1 cellular context compared by ENCODE assay signal in the genomic region with DNA sequence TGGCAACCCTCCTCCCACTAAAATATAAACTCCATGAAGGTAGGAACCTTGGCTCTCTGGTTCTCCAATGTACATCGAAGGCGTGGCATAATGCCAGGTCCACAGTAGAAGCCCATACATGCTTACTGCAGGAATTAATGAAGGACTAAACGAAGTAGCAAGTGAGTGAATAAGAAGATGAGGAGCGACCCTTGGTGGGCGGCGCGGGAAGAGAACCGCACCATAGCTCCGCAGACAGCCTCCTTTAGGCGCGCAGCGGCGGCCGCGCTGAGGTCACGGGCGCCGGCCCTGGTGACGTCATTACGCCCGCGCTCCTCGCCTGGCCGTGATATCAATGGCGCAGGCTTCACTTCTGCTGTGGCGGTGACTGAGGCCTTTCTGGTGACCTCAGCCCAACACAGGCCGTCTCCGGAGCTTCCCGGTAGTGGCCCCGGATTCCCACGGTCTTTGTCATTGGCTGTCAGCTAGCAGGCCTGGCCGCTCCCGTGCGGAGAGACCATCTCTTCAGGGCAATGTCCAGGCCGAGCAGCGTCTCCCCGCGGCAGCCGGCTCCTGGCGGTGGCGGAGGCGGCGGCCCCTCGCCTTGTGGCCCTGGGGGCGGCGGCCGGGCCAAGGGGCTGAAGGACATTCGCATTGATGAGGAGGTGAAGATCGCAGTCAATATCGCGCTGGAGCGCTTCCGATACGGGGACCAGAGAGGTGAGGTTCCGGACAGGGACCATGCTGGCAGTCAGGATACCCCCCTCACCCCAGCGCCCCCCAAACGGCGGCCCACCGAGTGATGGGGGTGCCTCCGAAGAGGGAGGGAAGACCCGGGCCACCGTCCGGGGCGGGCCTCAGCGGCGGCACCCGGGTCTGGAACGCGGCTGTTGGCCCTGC.
A peak's percentile ranks its signal among the peaks of the same experiment; 100 is the strongest.
TF ChIP-seq lines count a peak whose summit lies in the region.

Gene YTHDC2 (plus strand): TSS at position 311 of the 879 bp plus-strand sequence. CDS start 202 bp downstream, at position 513.

TF ChIP-seq in HepG2, 621 proteins besides CTCF, POLR2A, EP300 and RAD21 (continued from another document and continues in another):
- TF ChIP-seq ZBTB10 (CRISPR knock-in tag; IDR thresholded peaks at IDR 0.05; ENCODE audit: borderline replicate concordance), result peak; percentile 68; the same call in 1 of the 2 replicates
- peak; percentile 79; the same call in 1 of the 2 replicates for TF ChIP-seq NFKB2 (CRISPR knock-in tag; IDR thresholded peaks at IDR 0.05; ENCODE audit: borderline replicate concordance)
- no peak for TF ChIP-seq ZNF773 (CRISPR knock-in tag; IDR thresholded peaks at IDR 0.05; ENCODE audit: borderline replicate concordance)
- TF ChIP-seq HMG20B (CRISPR knock-in tag; conservative IDR thresholded peaks at IDR 0.05), result no peak
- peak; percentile 70; the same call in 1 of the 2 replicates for TF ChIP-seq REPIN1 (CRISPR knock-in tag; IDR thresholded peaks at IDR 0.05; ENCODE audit: borderline replicate concordance, low read depth)
- TF ChIP-seq ZNF34 (CRISPR knock-in tag; IDR thresholded peaks at IDR 0.05; ENCODE audit: borderline replicate concordance), result no peak
- TF ChIP-seq HDAC1 (CRISPR knock-in tag; IDR thresholded peaks at IDR 0.05), result peak; percentile 57; the same call in 1 of the 2 replicates
- TF ChIP-seq ZNF841 (CRISPR knock-in tag; IDR thresholded peaks at IDR 0.05; ENCODE audit: borderline replicate concordance), result 0 out of 2 replicates have a peak, but pooled peaks have one; percentile 38
- no peak for TF ChIP-seq ZFP1 (CRISPR knock-in tag; IDR thresholded peaks at IDR 0.05)
- TF ChIP-seq SIX1 (CRISPR knock-in tag; IDR thresholded peaks at IDR 0.05; ENCODE audit: borderline replicate concordance), result 0 out of 2 replicates have a peak, but pooled peaks have one; percentile 10
- TF ChIP-seq ZNF432 (CRISPR knock-in tag; IDR thresholded peaks at IDR 0.05; ENCODE audit: borderline replicate concordance), result no peak
- TF ChIP-seq, protein P1, sequence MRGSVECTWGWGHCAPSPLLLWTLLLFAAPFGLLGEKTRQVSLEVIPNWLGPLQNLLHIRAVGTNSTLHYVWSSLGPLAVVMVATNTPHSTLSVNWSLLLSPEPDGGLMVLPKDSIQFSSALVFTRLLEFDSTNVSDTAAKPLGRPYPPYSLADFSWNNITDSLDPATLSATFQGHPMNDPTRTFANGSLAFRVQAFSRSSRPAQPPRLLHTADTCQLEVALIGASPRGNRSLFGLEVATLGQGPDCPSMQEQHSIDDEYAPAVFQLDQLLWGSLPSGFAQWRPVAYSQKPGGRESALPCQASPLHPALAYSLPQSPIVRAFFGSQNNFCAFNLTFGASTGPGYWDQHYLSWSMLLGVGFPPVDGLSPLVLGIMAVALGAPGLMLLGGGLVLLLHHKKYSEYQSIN (CRISPR knock-in tag; IDR thresholded peaks at IDR 0.05; ENCODE audit: borderline replicate concordance), result no peak
- 0 out of 2 replicates have a peak, but pooled peaks have one; percentile 5 for TF ChIP-seq ZNF629 (CRISPR knock-in tag; conservative IDR thresholded peaks at IDR 0.05)
- TF ChIP-seq SALL1 (CRISPR knock-in tag; IDR thresholded peaks at IDR 0.05), result peak; percentile 89
- no peak for TF ChIP-seq NFE2 (CRISPR knock-in tag; IDR thresholded peaks at IDR 0.05)
- TF ChIP-seq ZNF792 (CRISPR knock-in tag; IDR thresholded peaks at IDR 0.05), result 0 out of 2 replicates have a peak, but pooled peaks have one; percentile 72
- TF ChIP-seq NR2C2 (CRISPR knock-in tag; IDR thresholded peaks at IDR 0.05; ENCODE audit: borderline replicate concordance), result peak; percentile 89
- TF ChIP-seq RBM39 (IDR thresholded peaks at IDR 0.05; ENCODE audit: low read depth, low read length, poor library complexity, severe bottlenecking), result no peak
- TF ChIP-seq ZNF788 (CRISPR knock-in tag; IDR thresholded peaks at IDR 0.05; ENCODE audit: borderline replicate concordance), result peak; percentile 42; the same call in 1 of the 2 replicates
- no peak for TF ChIP-seq ZNF562 (CRISPR knock-in tag; IDR thresholded peaks at IDR 0.05; ENCODE audit: borderline replicate concordance)
- peak; percentile 50; the same call in 1 of the 2 replicates for TF ChIP-seq ZBTB7B (CRISPR knock-in tag; IDR thresholded peaks at IDR 0.05)
- no peak for TF ChIP-seq CEBPB (IDR thresholded peaks at IDR 0.05; ENCODE audit: borderline replicate concordance, low read depth, low read length)
- no peak for TF ChIP-seq SIN3B (IDR thresholded peaks at IDR 0.05; ENCODE audit: low read length)
- TF ChIP-seq ZFP90 (CRISPR knock-in tag; IDR thresholded peaks at IDR 0.05; ENCODE audit: borderline replicate concordance), result peak; percentile 64; the same call in 1 of the 2 replicates
- TF ChIP-seq HNRNPLL (IDR thresholded peaks at IDR 0.05; ENCODE audit: low read depth, low read length, poor library complexity, severe bottlenecking), result peak; percentile 72
- TF ChIP-seq ZNF580 (CRISPR knock-in tag; IDR thresholded peaks at IDR 0.05; ENCODE audit: borderline replicate concordance, low read depth), result peak; percentile 60; the same call in 1 of the 2 replicates
- TF ChIP-seq ZKSCAN5 (CRISPR knock-in tag; IDR thresholded peaks at IDR 0.05), result no peak
- peak; percentile 97 for TF ChIP-seq PHF8 (CRISPR knock-in tag; IDR thresholded peaks at IDR 0.05)
- TF ChIP-seq ZMAT3 (CRISPR knock-in tag; conservative IDR thresholded peaks at IDR 0.05), result peak; percentile 70; the same call in 1 of the 2 replicates
- TF ChIP-seq ZNF703 (CRISPR knock-in tag; IDR thresholded peaks at IDR 0.05; ENCODE audit: borderline replicate concordance), result 0 out of 2 replicates have a peak, but pooled peaks have one; percentile 61
- no peak for TF ChIP-seq PRDM4 (CRISPR knock-in tag; IDR thresholded peaks at IDR 0.05; ENCODE audit: borderline replicate concordance)
- TF ChIP-seq ZFX (CRISPR knock-in tag; IDR thresholded peaks at IDR 0.05; ENCODE audit: low read depth), result peak; percentile 97
- TF ChIP-seq ERF (CRISPR knock-in tag; IDR thresholded peaks at IDR 0.05), result peak; percentile 88; the same call in 1 of the 2 replicates
- TF ChIP-seq SMAD3 (CRISPR knock-in tag; IDR thresholded peaks at IDR 0.05), result peak; percentile 72; the same call in 1 of the 2 replicates
- TF ChIP-seq CENPX (CRISPR knock-in tag; IDR thresholded peaks at IDR 0.05), result no peak
- TF ChIP-seq KAT8 (CRISPR knock-in tag; IDR thresholded peaks at IDR 0.05), result peak; percentile 86
- peak; percentile 75; the same call in 1 of the 2 replicates for TF ChIP-seq ZNF670 (CRISPR knock-in tag; IDR thresholded peaks at IDR 0.05; ENCODE audit: borderline replicate concordance)
- TF ChIP-seq TCF7L2 (IDR thresholded peaks at IDR 0.05; ENCODE audit: low read depth, low read length), result no peak
- TF ChIP-seq, protein P2, sequence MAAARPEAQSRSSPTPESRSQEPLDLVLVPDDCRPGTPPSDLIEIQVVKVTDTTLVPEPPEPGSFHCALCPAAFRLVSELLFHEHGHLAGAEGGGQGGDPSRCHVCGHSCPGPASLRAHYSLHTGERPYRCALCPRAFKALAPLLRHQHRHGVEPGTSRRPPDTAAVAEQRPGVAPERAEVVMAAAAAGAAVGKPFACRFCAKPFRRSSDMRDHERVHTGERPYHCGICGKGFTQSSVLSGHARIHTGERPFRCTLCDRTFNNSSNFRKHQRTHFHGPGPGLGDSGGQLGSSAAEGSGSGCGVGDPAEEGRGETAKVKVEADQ (CRISPR knock-in tag; IDR thresholded peaks at IDR 0.05; ENCODE audit: borderline replicate concordance), result peak; percentile 35; the same call in 1 of the 2 replicates
- no peak for TF ChIP-seq HHEX (CRISPR knock-in tag; IDR thresholded peaks at IDR 0.05)
- no peak for TF ChIP-seq RFXAP (CRISPR knock-in tag; IDR thresholded peaks at IDR 0.05; ENCODE audit: borderline replicate concordance)
- no peak for TF ChIP-seq FOXJ3 (CRISPR knock-in tag; IDR thresholded peaks at IDR 0.05; ENCODE audit: borderline replicate concordance)
- TF ChIP-seq ZNF746 (CRISPR knock-in tag; IDR thresholded peaks at IDR 0.05), result no peak
- peak; percentile 42 for TF ChIP-seq MYC (CRISPR knock-in tag; IDR thresholded peaks at IDR 0.05; ENCODE audit: borderline replicate concordance)
- no peak for TF ChIP-seq ZNF75D (CRISPR knock-in tag; IDR thresholded peaks at IDR 0.05; ENCODE audit: borderline replicate concordance)
- TF ChIP-seq ZNF121 (CRISPR knock-in tag; IDR thresholded peaks at IDR 0.05), result no peak
- no peak for TF ChIP-seq LRRFIP1 (CRISPR knock-in tag; conservative IDR thresholded peaks at IDR 0.05)
- TF ChIP-seq ZNF768 (CRISPR knock-in tag; IDR thresholded peaks at IDR 0.05), result peak; percentile 75; the same call in 1 of the 2 replicates
- 0 out of 2 replicates have a peak, but pooled peaks have one; percentile 82 for TF ChIP-seq RARG (CRISPR knock-in tag; IDR thresholded peaks at IDR 0.05; ENCODE audit: low read depth)
- TF ChIP-seq POLR2G (IDR thresholded peaks at IDR 0.05; ENCODE audit: low read depth, low read length), result peak; percentile 85
- peak; percentile 34; the same call in 1 of the 2 replicates for TF ChIP-seq ZNF777 (CRISPR knock-in tag; IDR thresholded peaks at IDR 0.05)
- TF ChIP-seq ZNF546 (CRISPR knock-in tag; conservative IDR thresholded peaks at IDR 0.05), result no peak
- no peak for TF ChIP-seq EZH2 (conservative IDR thresholded peaks at IDR 0.05; ENCODE audit: low read depth, low read length)
- TF ChIP-seq KDM4B (CRISPR knock-in tag; IDR thresholded peaks at IDR 0.05), result peak; percentile 77; the same call in 1 of the 2 replicates
- TF ChIP-seq CC2D1A (CRISPR knock-in tag; IDR thresholded peaks at IDR 0.05), result no peak
- TF ChIP-seq REL (CRISPR knock-in tag; conservative IDR thresholded peaks at IDR 0.05), result peak; percentile 74; the same call in 1 of the 2 replicates
- TF ChIP-seq IRF9 (CRISPR knock-in tag; IDR thresholded peaks at IDR 0.05; ENCODE audit: borderline replicate concordance), result peak; percentile 76; the same call in 1 of the 2 replicates
- TF ChIP-seq ZNF674 (CRISPR knock-in tag; IDR thresholded peaks at IDR 0.05; ENCODE audit: low read depth), result no peak
- peak; percentile 24; the same call in 1 of the 2 replicates for TF ChIP-seq RNF2 (conservative IDR thresholded peaks at IDR 0.05; ENCODE audit: low read depth)
- no peak; the same call in 1 of the 2 replicates for TF ChIP-seq ZNF567 (CRISPR knock-in tag; IDR thresholded peaks at IDR 0.05; ENCODE audit: borderline replicate concordance)
